1 cellular context compared by ENCODE assay signal in genomic region chr20:59040682-59041081, GRCh38.
TF ChIP-seq lines count a peak whose summit lies in the region.

No MANE protein-coding gene starts in this region.

TF ChIP-seq in A549, 52 proteins besides CTCF, POLR2A, EP300 and RAD21:
- no peak for TF ChIP-seq FOSL2 (IDR thresholded peaks at IDR 0.05)
- TF ChIP-seq FOSL2 (CRISPR knock-in tag; IDR thresholded peaks at IDR 0.05) = no peak
- no peak for TF ChIP-seq BHLHE40 (IDR thresholded peaks at IDR 0.05; ENCODE audit: low read depth, low read length)
- TF ChIP-seq ESRRA (IDR thresholded peaks at IDR 0.05; ENCODE audit: borderline replicate concordance, low read length) = no peak
